3 cellular contexts compared by ENCODE assay signal in genomic region chr4:58265734-58266133, GRCh38.
"Had no signal": no experiment of that assay in that cellular context is flagged by ENCODE, and none has a peak within 500 bp of the region (broad histone marks: within the 10 kb centered on the region; RNA-seq: fewer than 3 reads in every experiment).

No MANE protein-coding gene starts in this region.

- H3K4me3 ChIP-seq: GM12878 had no signal

- ATAC-seq: GM12878 had no signal

- DNase-seq: GDM1, GF-D8 had no signal
